In the genomic region with DNA sequence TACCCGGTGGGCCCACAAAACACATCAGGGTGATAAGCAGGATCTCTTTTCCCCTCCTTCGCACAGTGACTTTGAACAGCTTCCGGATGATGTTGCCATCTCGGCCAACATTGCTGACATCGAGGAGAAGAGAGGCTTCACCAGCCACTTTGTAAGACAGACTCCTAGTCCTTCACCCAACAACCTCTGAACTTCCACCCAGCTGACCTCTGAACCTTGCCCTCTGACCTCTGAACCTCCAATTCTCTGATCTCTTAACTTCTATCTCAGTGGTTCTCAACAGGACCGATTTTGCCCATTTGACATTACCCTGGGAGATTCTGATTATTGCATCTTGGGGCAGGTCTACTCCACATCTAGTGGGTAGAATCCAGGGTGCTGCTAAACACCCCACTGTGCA, we compare ENCODE assay signal across 2 cellular contexts.
TF ChIP-seq lines count a peak whose summit lies in the region.

No MANE protein-coding gene starts in this region.

TF ChIP-seq in liver, 16 proteins besides CTCF, POLR2A, EP300 and RAD21:
- TF ChIP-seq NR2F2 (IDR thresholded peaks at IDR 0.05) (peak; percentile 24), TAF1 (conservative IDR thresholded peaks at IDR 0.05) (no peak)

TF ChIP-seq in K562, 482 proteins besides CTCF, POLR2A, EP300 and RAD21:
- no peak for TF ChIP-seq ILF3 (IDR thresholded peaks at IDR 0.05; ENCODE audit: borderline replicate concordance)
- 0 out of 2 replicates have a peak, but pooled peaks have one; percentile 9 for TF ChIP-seq MTA2 (IDR thresholded peaks at IDR 0.05; ENCODE audit: low read depth)
- TF ChIP-seq MCM2 (IDR thresholded peaks at IDR 0.05; ENCODE audit: low read depth): no peak
- TF ChIP-seq NR2C1 (IDR thresholded peaks at IDR 0.05): peak; percentile 97
- TF ChIP-seq NR2C1 (tag; IDR thresholded peaks at IDR 0.05): peak; percentile 96
- TF ChIP-seq EWSR1 (IDR thresholded peaks at IDR 0.05; ENCODE audit: borderline replicate concordance, low read depth, partially characterized antibody): no peak
- peak; percentile 95 for TF ChIP-seq NR2C2 (CRISPR knock-in tag; IDR thresholded peaks at IDR 0.05)
- TF ChIP-seq NR2C2 (tag; IDR thresholded peaks at IDR 0.05): peak; percentile 95
TF ChIP-seq in K562: peak in this region for 3.
